1 cellular context compared by ENCODE assay signal in genomic region chr17:61234102-61234750, GRCh38.
A peak's percentile ranks its signal among the peaks of the same experiment; 100 is the strongest.
TF ChIP-seq lines count a peak whose summit lies in the region.

No MANE protein-coding gene starts in this region.

TF ChIP-seq in HEK293, 187 proteins besides CTCF, POLR2A, EP300 and RAD21 (continued from another document):
- TF ChIP-seq PRDM2 (tag by site-specific recombination; IDR thresholded peaks at IDR 0.05; ENCODE audit: borderline replicate concordance) (no peak), ZNF76 (tag by site-specific recombination; IDR thresholded peaks at IDR 0.05; ENCODE audit: borderline replicate concordance, low read depth) (no peak), ZNF416 (tag by site-specific recombination; IDR thresholded peaks at IDR 0.05) (no peak), ZNF548 (tag by site-specific recombination; IDR thresholded peaks at IDR 0.05) (no peak), ZIC2 (tag by site-specific recombination; IDR thresholded peaks at IDR 0.05) (peak; percentile 73), ZNF37A (tag by site-specific recombination; IDR thresholded peaks at IDR 0.05) (no peak), PRDM6 (tag by site-specific recombination; IDR thresholded peaks at IDR 0.05) (peak; percentile 58), BCL6B (tag by site-specific recombination; IDR thresholded peaks at IDR 0.05) (peak; percentile 60; the same call in 1 of the 2 replicates), ZNF785 (tag by site-specific recombination; IDR thresholded peaks at IDR 0.05) (no peak), ZNF169 (tag by site-specific recombination; IDR thresholded peaks at IDR 0.05) (no peak), ZNF530 (tag by site-specific recombination; IDR thresholded peaks at IDR 0.05; ENCODE audit: low read depth) (no peak), HIC1 (tag by site-specific recombination; IDR thresholded peaks at IDR 0.05) (no peak), ZNF658 (tag by site-specific recombination; IDR thresholded peaks at IDR 0.05) (no peak), ZNF184 (tag by site-specific recombination; IDR thresholded peaks at IDR 0.05) (no peak), ZNF248 (tag by site-specific recombination; IDR thresholded peaks at IDR 0.05) (no peak), PBX3 (CRISPR knock-in tag; IDR thresholded peaks at IDR 0.05) (no peak), SP3 (tag by site-specific recombination; IDR thresholded peaks at IDR 0.05) (no peak), ZNF529 (tag by site-specific recombination; IDR thresholded peaks at IDR 0.05; ENCODE audit: insufficient replicate concordance) (no peak), ZBTB10 (tag by site-specific recombination; IDR thresholded peaks at IDR 0.05) (no peak), EGR2 (tag by site-specific recombination; IDR thresholded peaks at IDR 0.05; ENCODE audit: low read depth) (no peak), ZNF777 (tag by site-specific recombination; IDR thresholded peaks at IDR 0.05; ENCODE audit: borderline replicate concordance) (no peak), ZBTB49 (tag by site-specific recombination; IDR thresholded peaks at IDR 0.05; ENCODE audit: low read depth) (no peak), ZNF280D (tag by site-specific recombination; IDR thresholded peaks at IDR 0.05) (no peak), FEZF1 (tag by site-specific recombination; IDR thresholded peaks at IDR 0.05) (peak; percentile 20; the same call in 1 of the 2 replicates), ZNF747 (tag by site-specific recombination; IDR thresholded peaks at IDR 0.05) (no peak), GFI1B (tag by site-specific recombination; IDR thresholded peaks at IDR 0.05) (no peak), ZNF155 (tag by site-specific recombination; IDR thresholded peaks at IDR 0.05) (no peak), HOXA7 (CRISPR knock-in tag; IDR thresholded peaks at IDR 0.05; ENCODE audit: borderline replicate concordance) (no peak), ZNF350 (tag by site-specific recombination; IDR thresholded peaks at IDR 0.05) (no peak)
